ENCODE assay signal across 5 cellular contexts in the genomic region with DNA sequence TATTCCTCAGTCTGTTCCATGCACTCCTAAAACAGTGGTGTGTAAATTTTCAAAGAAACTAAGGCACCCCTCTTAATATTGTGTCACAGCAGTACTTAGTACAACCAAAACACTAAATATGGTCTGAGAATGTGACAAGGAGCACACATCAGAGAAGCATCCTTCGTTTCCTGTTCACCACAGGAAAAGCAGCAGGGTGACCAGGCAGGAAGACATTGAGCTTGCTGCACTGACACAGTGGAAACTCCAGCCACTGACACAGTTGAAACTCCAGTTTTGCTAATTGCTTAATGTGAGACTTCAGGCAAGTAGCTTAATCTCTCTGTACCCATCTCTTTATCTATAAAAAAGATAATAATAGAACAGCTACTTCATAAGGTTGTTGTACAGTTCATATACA.
"Had no signal": no experiment of that assay in that cellular context is flagged by ENCODE, and none has a peak within 500 bp of the region (broad histone marks: within the 10 kb centered on the region; RNA-seq: fewer than 3 reads in every experiment).

No MANE protein-coding gene starts in this region.

- DNase-seq: GOT3, HCEC 1CT, IMR-90, KG1 had no signal

- H3K4me3 ChIP-seq: K562 had no signal

- ATAC-seq: K562 had no signal
